12 cellular contexts compared by ENCODE assay signal in genomic region chr4:88938138-88938537, GRCh38.
DNase-seq lines count a peak whose midpoint lies in the region; ATAC-seq and TF ChIP-seq lines count a peak whose summit lies in the region.
"Had no signal": no experiment of that assay in that cellular context is flagged by ENCODE, and none has a peak within 500 bp of the region (broad histone marks: within the 10 kb centered on the region; RNA-seq: fewer than 3 reads in every experiment).

No MANE protein-coding gene starts in this region.

- CTCF ChIA-PET in activated naive CD4-positive, alpha-beta T cell treated with anti-CD3 and anti-CD28 coated beads for 36 hours (lab: Charles Lee), result interaction anchor here (1.0 kb wide), 1 partner anchor 86 kb away, joined by 3 read pairs; no protein-coding TSS in a partner anchor
- CTCF ChIA-PET in activated CD4-positive, alpha-beta memory T cell treated with anti-CD3 and anti-CD28 coated beads for 36 hours (lab: Charles Lee), result no interaction called here

- H3K36me3 ChIP-seq in RWPE2 (ENCODE audit: low read depth) (no peaks in the 10 kb centered on the region), upper lobe of right lung (no peaks in the 10 kb centered on the region), thyroid gland (no peaks in the 10 kb centered on the region)
- H3K36me3 ChIP-seq: BLaER1, cardiac muscle cell, uterus had no signal

- H3K4me1 Mint-ChIP-seq in activated naive CD4-positive, alpha-beta T cell treated with anti-CD3 and anti-CD28 coated beads for 36 hours (ENCODE audit: low read depth), result peaks cover 40% of the 10 kb centered on the region
- peaks cover 25% of the 10 kb centered on the region for H3K4me1 Mint-ChIP-seq in activated CD4-positive, alpha-beta memory T cell treated with anti-CD3 and anti-CD28 coated beads for 36 hours (ENCODE audit: low read depth)

- no peak overlapping the region for H3K4me3 Mint-ChIP-seq in activated naive CD4-positive, alpha-beta T cell treated with anti-CD3 and anti-CD28 coated beads for 36 hours
- H3K4me3 Mint-ChIP-seq in activated CD4-positive, alpha-beta memory T cell treated with anti-CD3 and anti-CD28 coated beads for 36 hours, result no peak overlapping the region

- POLR2A ChIA-PET in activated CD4-positive, alpha-beta memory T cell treated with anti-CD3 and anti-CD28 coated beads for 36 hours (lab: Charles Lee), result no interaction called here

- intact Hi-C loops in upper lobe of right lung (cut with DNase I), result no loop called here
- intact Hi-C loops in activated naive CD4-positive, alpha-beta T cell treated with anti-CD3 and anti-CD28 coated beads for 36 hours (cut with micrococcal nuclease), result loop anchor here (10.0 kb wide), 1 partner anchor 357 kb away; no protein-coding TSS in a partner anchor
- intact Hi-C loops in activated CD4-positive, alpha-beta memory T cell treated with anti-CD3 and anti-CD28 coated beads for 36 hours (cut with micrococcal nuclease), result no loop called here
- intact Hi-C loops in thyroid gland (cut with DNase I), result no loop called here

- TF ChIP-seq POLR2A in thyroid gland (IDR thresholded peaks at IDR 0.05), result no peak

- H3K27me3 ChIP-seq in RWPE2 (ENCODE audit: insufficient read depth, poor library complexity, severe bottlenecking) (no peaks in the 10 kb centered on the region), upper lobe of right lung (no peaks in the 10 kb centered on the region), thyroid gland (no peaks in the 10 kb centered on the region)
- H3K27me3 ChIP-seq: BLaER1, cardiac muscle cell, uterus had no signal

- TF ChIP-seq CTCF in RWPE2 (IDR thresholded peaks at IDR 0.05; ENCODE audit: poor library complexity, severe bottlenecking) (peak; percentile 28), upper lobe of right lung (IDR thresholded peaks at IDR 0.05) (no peak), thyroid gland (IDR thresholded peaks at IDR 0.05) (no peak)

- H3K4me3 ChIP-seq in RWPE2 (ENCODE audit: severe bottlenecking) (no peak overlapping the region), upper lobe of right lung (no peak overlapping the region), thyroid gland (replicated peaks in 1 of 3) (no peak overlapping the region)
- H3K4me3 ChIP-seq: BLaER1, cardiac muscle cell, uterus had no signal

- H3K36me3 Mint-ChIP-seq in activated naive CD4-positive, alpha-beta T cell treated with anti-CD3 and anti-CD28 coated beads for 36 hours (ENCODE audit: low read depth), result no peaks in the 10 kb centered on the region
- H3K36me3 Mint-ChIP-seq in activated CD4-positive, alpha-beta memory T cell treated with anti-CD3 and anti-CD28 coated beads for 36 hours, result no peaks in the 10 kb centered on the region

- H3K4me1 ChIP-seq in RWPE2 (ENCODE audit: insufficient read depth, poor library complexity, severe bottlenecking) (peaks cover 20% of the 10 kb centered on the region), upper lobe of right lung (no peaks in the 10 kb centered on the region), thyroid gland (peaks cover 0 to 4% of the 10 kb centered on the region in 2 donors)
- H3K4me1 ChIP-seq: BLaER1, uterus had no signal

- H3K27me3 Mint-ChIP-seq in activated naive CD4-positive, alpha-beta T cell treated with anti-CD3 and anti-CD28 coated beads for 36 hours (ENCODE audit: low read depth), result no peaks in the 10 kb centered on the region
- H3K27me3 Mint-ChIP-seq in activated CD4-positive, alpha-beta memory T cell treated with anti-CD3 and anti-CD28 coated beads for 36 hours, result no peaks in the 10 kb centered on the region

- H3K27ac ChIP-seq in RWPE2 (ENCODE audit: poor library complexity, severe bottlenecking) (peak overlapping the region; percentile 44), upper lobe of right lung (no peak overlapping the region), thyroid gland (no peak overlapping the region)
- H3K27ac ChIP-seq: BLaER1, cardiac muscle cell, uterus had no signal

- peak; percentile 1 for DNase-seq in NCI-H748 (lab: John Stamatoyannopoulos, UW; ENCODE audit: unreplicated experiment)
- no peak for DNase-seq in NCI-H748 treated with DMSO at 0.1 percent for 48 hours (lab: John Stamatoyannopoulos, UW)
- no peak for DNase-seq in RWPE2 (ENCODE audit: low spot score)
- DNase-seq in fibroblast of the conjunctiva (ENCODE audit: low read depth), result peak; percentile 83
- no peak for DNase-seq in upper lobe of right lung
- no peak for DNase-seq in activated naive CD4-positive, alpha-beta T cell treated with anti-CD3 and anti-CD28 coated beads for 36 hours
- no peak for DNase-seq in activated CD4-positive, alpha-beta memory T cell treated with anti-CD3 and anti-CD28 coated beads for 36 hours
- DNase-seq in thyroid gland, result no peak
- DNase-seq: retina, uterus had no signal

- H3K9me3 ChIP-seq in RWPE2 (ENCODE audit: severe bottlenecking) (no peaks in the 10 kb centered on the region), upper lobe of right lung (no peaks in the 10 kb centered on the region), thyroid gland (no peaks in the 10 kb centered on the region)
- H3K9me3 ChIP-seq: BLaER1, uterus had no signal

- H3K9me3 Mint-ChIP-seq in activated naive CD4-positive, alpha-beta T cell treated with anti-CD3 and anti-CD28 coated beads for 36 hours, result no peaks in the 10 kb centered on the region
- H3K9me3 Mint-ChIP-seq in activated CD4-positive, alpha-beta memory T cell treated with anti-CD3 and anti-CD28 coated beads for 36 hours, result no peaks in the 10 kb centered on the region

- ATAC-seq in RWPE2 (ENCODE audit: low read depth), result peak; percentile 98
- ATAC-seq in upper lobe of right lung, result peak; percentile 34

- no peak overlapping the region for H3K27ac Mint-ChIP-seq in activated naive CD4-positive, alpha-beta T cell treated with anti-CD3 and anti-CD28 coated beads for 36 hours
- no peak overlapping the region for H3K27ac Mint-ChIP-seq in activated CD4-positive, alpha-beta memory T cell treated with anti-CD3 and anti-CD28 coated beads for 36 hours

Comparison
In these comparisons a context has a peak if more than half of its experiments do, and no peak if none do; other contexts are left out.
1. DNase-seq: peak in NCI-H748 (single experiment) and fibroblast of the conjunctiva (single experiment); none in NCI-H748 treated with DMSO at 0.1 percent for 48 hours (single experiment), RWPE2 (single experiment), upper lobe of right lung (single experiment), activated naive CD4-positive, alpha-beta T cell treated with anti-CD3 and anti-CD28 coated beads for 36 hours (single experiment), activated CD4-positive, alpha-beta memory T cell treated with anti-CD3 and anti-CD28 coated beads for 36 hours (single experiment) and thyroid gland (0 of 2).